ENCODE assay signal across 9 cellular contexts in genomic region chr10:84205049-84205852, GRCh38. TPM values are rescaled to one million over a fixed set of nuclear protein-coding genes. Genes with fewer than 3 reads are reported as not detected.
A peak's percentile ranks its signal among the peaks of the same experiment; 100 is the strongest.
DNase-seq lines count a peak whose midpoint lies in the region; ATAC-seq and TF ChIP-seq lines count a peak whose summit lies in the region.
"Had no signal": no experiment of that assay in that cellular context is flagged by ENCODE, and none has a peak within 500 bp of the region (broad histone marks: within the 10 kb centered on the region; RNA-seq: fewer than 3 reads in every experiment).

No MANE protein-coding gene starts in this region.

- no peak overlapping the region for H3K4me3 Mint-ChIP-seq in naive thymus-derived CD8-positive, alpha-beta T cell

- no peak overlapping the region for H3K27ac ChIP-seq in C4-2B
- H3K27ac ChIP-seq: SK-N-MC had no signal

- no peaks in the 10 kb centered on the region for H3K36me3 Mint-ChIP-seq in naive thymus-derived CD8-positive, alpha-beta T cell

- no peaks in the 10 kb centered on the region for H3K9me3 Mint-ChIP-seq in naive thymus-derived CD8-positive, alpha-beta T cell

- H3K4me3 ChIP-seq in epithelial cell of proximal tubule (ENCODE audit: low read depth, low read length): no peak overlapping the region
- H3K4me3 ChIP-seq: SK-N-MC had no signal

- DNase-seq in NCI-H69 (lab: John Stamatoyannopoulos, UW) (peak; percentile 58), epithelial cell of proximal tubule (ENCODE audit: low read depth) (peak; percentile 10)
- DNase-seq in activated CD8-positive, alpha-beta memory T cell treated with anti-CD3 and anti-CD28 coated beads, Interleukin-2, amount 50 U/mL, for 1 hour (ENCODE audit: extremely low read depth): peak; percentile 42
- peak; percentile 34 to 81 (median 64) for DNase-seq in naive thymus-derived CD8-positive, alpha-beta T cell
- DNase-seq in stimulated activated naive CD4-positive, alpha-beta T cell treated with Interleukin-2 at 50 U/mL for 16 hours (lab: John Stamatoyannopoulos, UW): peak; percentile 31

- H3K27me3 Mint-ChIP-seq in naive thymus-derived CD8-positive, alpha-beta T cell: peaks cover 3 to 13% (median 7%) of the 10 kb centered on the region in 5 donors

- ATAC-seq in GM18870 (IDR thresholded peaks at IDR 0.05; ENCODE audit: unreplicated experiment): peak; percentile 83
- ATAC-seq in HG03095 (IDR thresholded peaks at IDR 0.05; ENCODE audit: unreplicated experiment): peak; percentile 78
- peak; percentile 72 to 82 for ATAC-seq in naive thymus-derived CD8-positive, alpha-beta T cell

- POLR2A ChIA-PET in naive thymus-derived CD8-positive, alpha-beta T cell (lab: Charles Lee): interaction anchor here (0.8 kb wide), 1 partner anchor 27 kb away, joined by 4 read pairs; no protein-coding TSS in a partner anchor

- H3K27ac Mint-ChIP-seq in naive thymus-derived CD8-positive, alpha-beta T cell: peak overlapping the region in 3 of 10 donors; percentile 9 to 46 (median 16)

- peaks cover 0 to 4% (median 2%) of the 10 kb centered on the region in 4 donors for H3K4me1 Mint-ChIP-seq in naive thymus-derived CD8-positive, alpha-beta T cell

- TF ChIP-seq CTCF in C4-2B (conservative IDR thresholded peaks at IDR 0.05) (peak; percentile 93), epithelial cell of proximal tubule (conservative IDR thresholded peaks at IDR 0.05; ENCODE audit: low read depth, low read length) (peak; percentile 99)

RNA-seq across cellular contexts. Expression of gene CDHR1, which starts 10.9 kb away (rescaled TPM):
- total RNA-seq in epithelial cell of proximal tubule: 1.1 and 2.5 TPM in 2 replicates
- under 1 TPM; 0.29 to 0.80 TPM for total RNA-seq in naive thymus-derived CD8-positive, alpha-beta T cell
- under 1 TPM; 0.16 to 0.43 (median 0.24) TPM for polyA plus RNA-seq in naive thymus-derived CD8-positive, alpha-beta T cell

RNA-seq across cellular contexts. Expression of gene LRIT2, which starts 20.1 kb away (rescaled TPM):
- total RNA-seq in epithelial cell of proximal tubule: not detected in 2 replicates
- not detected for total RNA-seq in naive thymus-derived CD8-positive, alpha-beta T cell
- not detected for polyA plus RNA-seq in naive thymus-derived CD8-positive, alpha-beta T cell

RNA-seq across cellular contexts. Expression of gene GPR15LG, which starts 31.6 kb away (rescaled TPM):
- 1.0 TPM in 1 of 2 replicates, not detected in the other for total RNA-seq in epithelial cell of proximal tubule
- not detected for total RNA-seq in naive thymus-derived CD8-positive, alpha-beta T cell
- not detected for polyA plus RNA-seq in naive thymus-derived CD8-positive, alpha-beta T cell

RNA-seq across cellular contexts. Expression of gene LRIT1, which starts 36.1 kb away (rescaled TPM):
- not detected in 2 replicates for total RNA-seq in epithelial cell of proximal tubule
- not detected for total RNA-seq in naive thymus-derived CD8-positive, alpha-beta T cell
- polyA plus RNA-seq in naive thymus-derived CD8-positive, alpha-beta T cell: not detected

RNA-seq across cellular contexts. Expression of gene RGR, which starts 39.6 kb away (rescaled TPM):
- total RNA-seq in epithelial cell of proximal tubule: not detected in 2 replicates
- not detected for total RNA-seq in naive thymus-derived CD8-positive, alpha-beta T cell
- polyA plus RNA-seq in naive thymus-derived CD8-positive, alpha-beta T cell: not detected

Comparison
In these comparisons a context has a peak if more than half of its experiments do, and no peak if none do; other contexts are left out.
1. DNase-seq: peak in every context shown above with its lines; median percentile 64 in naive thymus-derived CD8-positive, alpha-beta T cell; 58 in NCI-H69; 42 in activated CD8-positive, alpha-beta memory T cell treated with anti-CD3 and anti-CD28 coated beads, Interleukin-2, amount 50 U/mL, for 1 hour; 31 in stimulated activated naive CD4-positive, alpha-beta T cell treated with Interleukin-2 at 50 U/mL for 16 hours; 10 in epithelial cell of proximal tubule.